ENCODE assay signal across 18 cellular contexts in genomic region chr10:111999205-111999914, GRCh38.
A peak's percentile ranks its signal among the peaks of the same experiment; 100 is the strongest.
DNase-seq lines count a peak whose midpoint lies in the region; ATAC-seq and TF ChIP-seq lines count a peak whose summit lies in the region.
"Had no signal": no experiment of that assay in that cellular context is flagged by ENCODE, and none has a peak within 500 bp of the region (broad histone marks: within the 10 kb centered on the region; RNA-seq: fewer than 3 reads in every experiment).

No MANE protein-coding gene starts in this region.

- H4K8ac ChIP-seq in mesendoderm (ENCODE audit: low read depth, low read length): no peak overlapping the region

- peak overlapping the region; percentile 31 for H2AK5ac ChIP-seq in mesendoderm (ENCODE audit: low read length)

- no peak overlapping the region for H3K27ac Mint-ChIP-seq in activated naive CD8-positive, alpha-beta T cell treated with anti-CD3 and anti-CD28 coated beads, Interleukin-2, amount 50 U/mL, for 24 hours
- H3K27ac Mint-ChIP-seq in activated naive CD8-positive, alpha-beta T cell treated with anti-CD3 and anti-CD28 coated beads for 36 hours: no peak overlapping the region
- peak overlapping the region; percentile 45 for H3K27ac Mint-ChIP-seq in endothelial cell (ENCODE audit: unreplicated experiment)
- no peak overlapping the region for H3K27ac Mint-ChIP-seq in activated T-helper 2 cell treated with anti-CD3 and anti-CD28 coated beads, Interferon-gamma antibody, Interleukin-2, Interleukin-4, amounts not matched to agents 10 μg/mL and 5 μg/mL and 100 μg/mL, durations not matched to agents 14 hours and 24 hours and 36 hours
- no peak overlapping the region for H3K27ac Mint-ChIP-seq in activated CD4-positive, alpha-beta T cell treated with anti-CD3 and anti-CD28 coated beads, Interleukin-2, amount 10 ng/mL, durations not matched to agents 7 days and 5 days
- H3K27ac Mint-ChIP-seq: B cell; CD4-positive, CD25-positive, alpha-beta regulatory T cell had no signal

- CTCF ChIA-PET in activated CD4-positive, alpha-beta T cell treated with anti-CD3 and anti-CD28 coated beads, Interleukin-2, amount 10 ng/mL, durations not matched to agents 7 days and 5 days (lab: Charles Lee): no interaction called here

- TF ChIP-seq CTCF in endothelial cell (IDR thresholded peaks at IDR 0.05; ENCODE audit: unreplicated experiment) (no peak), brain microvascular endothelial cell (IDR thresholded peaks at IDR 0.05; ENCODE audit: low read depth, low read length, missing control alignments) (no peak)

- no peaks in the 10 kb centered on the region for H3K79me2 ChIP-seq in mesendoderm (ENCODE audit: control insufficient read depth, insufficient read depth, low read length)

- H3K9ac ChIP-seq in mesendoderm (ENCODE audit: low read length): peak overlapping the region; percentile 20

- POLR2A ChIA-PET in activated CD4-positive, alpha-beta T cell treated with anti-CD3 and anti-CD28 coated beads, Interleukin-2, amount 10 ng/mL, durations not matched to agents 7 days and 5 days (lab: Charles Lee): no interaction called here

- H3K36me3 Mint-ChIP-seq in activated naive CD8-positive, alpha-beta T cell treated with anti-CD3 and anti-CD28 coated beads, Interleukin-2, amount 50 U/mL, for 24 hours (ENCODE audit: low read depth): no peaks in the 10 kb centered on the region
- no peaks in the 10 kb centered on the region for H3K36me3 Mint-ChIP-seq in activated naive CD8-positive, alpha-beta T cell treated with anti-CD3 and anti-CD28 coated beads for 36 hours
- no peaks in the 10 kb centered on the region for H3K36me3 Mint-ChIP-seq in endothelial cell (ENCODE audit: low read depth, unreplicated experiment)
- H3K36me3 Mint-ChIP-seq in activated T-helper 2 cell treated with anti-CD3 and anti-CD28 coated beads, Interferon-gamma antibody, Interleukin-2, Interleukin-4, amounts not matched to agents 10 μg/mL and 5 μg/mL and 100 μg/mL, durations not matched to agents 14 hours and 24 hours and 36 hours (ENCODE audit: low read depth): no peaks in the 10 kb centered on the region
- H3K36me3 Mint-ChIP-seq in activated CD4-positive, alpha-beta T cell treated with anti-CD3 and anti-CD28 coated beads, Interleukin-2, amount 10 ng/mL, durations not matched to agents 7 days and 5 days (ENCODE audit: low read depth): no peaks in the 10 kb centered on the region
- H3K36me3 Mint-ChIP-seq: CD4-positive, CD25-positive, alpha-beta regulatory T cell had no signal

- H4K5ac ChIP-seq in mesendoderm (ENCODE audit: low read length): no peak overlapping the region

- H3K4me3 Mint-ChIP-seq in activated naive CD8-positive, alpha-beta T cell treated with anti-CD3 and anti-CD28 coated beads, Interleukin-2, amount 50 U/mL, for 24 hours: no peak overlapping the region
- H3K4me3 Mint-ChIP-seq in activated naive CD8-positive, alpha-beta T cell treated with anti-CD3 and anti-CD28 coated beads for 36 hours: no peak overlapping the region
- no peak overlapping the region for H3K4me3 Mint-ChIP-seq in endothelial cell (ENCODE audit: unreplicated experiment)
- H3K4me3 Mint-ChIP-seq in activated T-helper 2 cell treated with anti-CD3 and anti-CD28 coated beads, Interferon-gamma antibody, Interleukin-2, Interleukin-4, amounts not matched to agents 10 μg/mL and 5 μg/mL and 100 μg/mL, durations not matched to agents 14 hours and 24 hours and 36 hours (ENCODE audit: low read depth): no peak overlapping the region
- no peak overlapping the region for H3K4me3 Mint-ChIP-seq in activated CD4-positive, alpha-beta T cell treated with anti-CD3 and anti-CD28 coated beads, Interleukin-2, amount 10 ng/mL, durations not matched to agents 7 days and 5 days
- H3K4me3 Mint-ChIP-seq: B cell; CD4-positive, CD25-positive, alpha-beta regulatory T cell had no signal

- no peak overlapping the region for H3K23ac ChIP-seq in mesendoderm (ENCODE audit: low read length)

- no peaks in the 10 kb centered on the region for H3K36me3 ChIP-seq in mesendoderm (ENCODE audit: control insufficient read depth, insufficient read depth, low read length)
- no peaks in the 10 kb centered on the region for H3K36me3 ChIP-seq in brain microvascular endothelial cell (replicated peaks)

- H3K79me1 ChIP-seq in mesendoderm (ENCODE audit: low read length): no peaks in the 10 kb centered on the region

- peak; percentile 24 for ATAC-seq in activated naive CD8-positive, alpha-beta T cell treated with anti-CD3 and anti-CD28 coated beads, Interleukin-2, amount 50 U/mL, for 24 hours
- no peak for ATAC-seq in GM21619 (IDR thresholded peaks at IDR 0.05; ENCODE audit: unreplicated experiment)
- ATAC-seq: Panc1 had no signal

- in situ Hi-C loops in brain microvascular endothelial cell (cut with HindIII; ENCODE audit: low pct_ligation_motif_present, low sequenced_read_pairs): no loop called here

- peak overlapping the region; percentile 66 for H3K4ac ChIP-seq in mesendoderm (ENCODE audit: low read depth, low read length)

- H3K27me3 Mint-ChIP-seq in activated naive CD8-positive, alpha-beta T cell treated with anti-CD3 and anti-CD28 coated beads, Interleukin-2, amount 50 U/mL, for 24 hours: peaks cover 3% of the 10 kb centered on the region
- H3K27me3 Mint-ChIP-seq in activated naive CD8-positive, alpha-beta T cell treated with anti-CD3 and anti-CD28 coated beads for 36 hours: no peaks in the 10 kb centered on the region
- no peaks in the 10 kb centered on the region for H3K27me3 Mint-ChIP-seq in endothelial cell (ENCODE audit: unreplicated experiment)
- H3K27me3 Mint-ChIP-seq in activated T-helper 2 cell treated with anti-CD3 and anti-CD28 coated beads, Interferon-gamma antibody, Interleukin-2, Interleukin-4, amounts not matched to agents 10 μg/mL and 5 μg/mL and 100 μg/mL, durations not matched to agents 14 hours and 24 hours and 36 hours (ENCODE audit: low read depth): no peaks in the 10 kb centered on the region
- H3K27me3 Mint-ChIP-seq in activated CD4-positive, alpha-beta T cell treated with anti-CD3 and anti-CD28 coated beads, Interleukin-2, amount 10 ng/mL, durations not matched to agents 7 days and 5 days: peaks cover 3% of the 10 kb centered on the region
- H3K27me3 Mint-ChIP-seq: CD4-positive, CD25-positive, alpha-beta regulatory T cell had no signal

- H3K27ac ChIP-seq in mesendoderm (ENCODE audit: low read depth, low read length): peak overlapping the region; percentile 61
- no peak overlapping the region for H3K27ac ChIP-seq in brain microvascular endothelial cell
- H3K27ac ChIP-seq: 22Rv1 had no signal

- H3K4me1 Mint-ChIP-seq in activated naive CD8-positive, alpha-beta T cell treated with anti-CD3 and anti-CD28 coated beads, Interleukin-2, amount 50 U/mL, for 24 hours: no peaks in the 10 kb centered on the region
- H3K4me1 Mint-ChIP-seq in activated naive CD8-positive, alpha-beta T cell treated with anti-CD3 and anti-CD28 coated beads for 36 hours: no peaks in the 10 kb centered on the region
- H3K4me1 Mint-ChIP-seq in endothelial cell (ENCODE audit: unreplicated experiment): peaks cover 32% of the 10 kb centered on the region
- no peaks in the 10 kb centered on the region for H3K4me1 Mint-ChIP-seq in activated T-helper 2 cell treated with anti-CD3 and anti-CD28 coated beads, Interferon-gamma antibody, Interleukin-2, Interleukin-4, amounts not matched to agents 10 μg/mL and 5 μg/mL and 100 μg/mL, durations not matched to agents 14 hours and 24 hours and 36 hours (ENCODE audit: low read depth)
- no peaks in the 10 kb centered on the region for H3K4me1 Mint-ChIP-seq in activated CD4-positive, alpha-beta T cell treated with anti-CD3 and anti-CD28 coated beads, Interleukin-2, amount 10 ng/mL, durations not matched to agents 7 days and 5 days
- H3K4me1 Mint-ChIP-seq: B cell; CD4-positive, CD25-positive, alpha-beta regulatory T cell had no signal

- H3K4me3 ChIP-seq in mesendoderm (ENCODE audit: low read length) (no peak overlapping the region), brain microvascular endothelial cell (ENCODE audit: low read depth, low read length) (no peak overlapping the region)

- peaks cover 9% of the 10 kb centered on the region for H3K4me1 ChIP-seq in mesendoderm (ENCODE audit: control insufficient read depth, low read depth, low read length)

- WGBS in mesendoderm (ENCODE audit: extremely low coverage, insufficient coverage, low lambda C conversion rate): no CpG with 5 or more reads among the region's 4 CpGs

- no peak overlapping the region for H2BK15ac ChIP-seq in mesendoderm (replicated peaks; ENCODE audit: low read depth)

- peak overlapping the region; percentile 43 for H3K18ac ChIP-seq in mesendoderm (ENCODE audit: low read length)

- no peak overlapping the region for H3K4me2 ChIP-seq in mesendoderm (ENCODE audit: low read length)

- peak overlapping the region; percentile 64 for H2BK120ac ChIP-seq in mesendoderm (ENCODE audit: low read depth, low read length)

- DNase-seq in activated naive CD8-positive, alpha-beta T cell treated with anti-CD3 and anti-CD28 coated beads, Interleukin-2, amount 50 U/mL, for 24 hours: no peak
- no peak for DNase-seq in activated naive CD8-positive, alpha-beta T cell treated with anti-CD3 and anti-CD28 coated beads for 36 hours
- DNase-seq in endothelial cell (ENCODE audit: low spot score): no peak
- peak; percentile 84 for DNase-seq in mesendoderm
- DNase-seq in activated T-helper 2 cell treated with anti-CD3 and anti-CD28 coated beads, Interferon-gamma antibody, Interleukin-2, Interleukin-4, amounts not matched to agents 10 μg/mL and 5 μg/mL and 100 μg/mL, durations not matched to agents 14 hours and 24 hours and 36 hours (ENCODE audit: low spot score): no peak
- DNase-seq in activated CD4-positive, alpha-beta T cell treated with anti-CD3 and anti-CD28 coated beads, Interleukin-2, amount 10 ng/mL, durations not matched to agents 7 days and 5 days: no peak
- no peak for DNase-seq in brain microvascular endothelial cell
- DNase-seq: Calu3; CD4-positive, CD25-positive, alpha-beta regulatory T cell; KG1; NCI-H1417 treated with DMSO at 0.1 percent for 48 hours; NCI-H1930; NCI-H2171; NCI-H774 had no signal

- H2BK5ac ChIP-seq in mesendoderm (ENCODE audit: low read length): peak overlapping the region; percentile 86

- intact Hi-C loops in activated T-helper 2 cell treated with anti-CD3 and anti-CD28 coated beads, Interferon-gamma antibody, Interleukin-2, Interleukin-4, amounts not matched to agents 10 μg/mL and 5 μg/mL and 100 μg/mL, durations not matched to agents 14 hours and 24 hours and 36 hours (cut with micrococcal nuclease): no loop called here

- no peaks in the 10 kb centered on the region for H3K9me3 Mint-ChIP-seq in activated naive CD8-positive, alpha-beta T cell treated with anti-CD3 and anti-CD28 coated beads, Interleukin-2, amount 50 U/mL, for 24 hours
- no peaks in the 10 kb centered on the region for H3K9me3 Mint-ChIP-seq in activated naive CD8-positive, alpha-beta T cell treated with anti-CD3 and anti-CD28 coated beads for 36 hours
- no peaks in the 10 kb centered on the region for H3K9me3 Mint-ChIP-seq in endothelial cell (ENCODE audit: unreplicated experiment)
- no peaks in the 10 kb centered on the region for H3K9me3 Mint-ChIP-seq in activated T-helper 2 cell treated with anti-CD3 and anti-CD28 coated beads, Interferon-gamma antibody, Interleukin-2, Interleukin-4, amounts not matched to agents 10 μg/mL and 5 μg/mL and 100 μg/mL, durations not matched to agents 14 hours and 24 hours and 36 hours
- no peaks in the 10 kb centered on the region for H3K9me3 Mint-ChIP-seq in activated CD4-positive, alpha-beta T cell treated with anti-CD3 and anti-CD28 coated beads, Interleukin-2, amount 10 ng/mL, durations not matched to agents 7 days and 5 days

- peak overlapping the region; percentile 78 for H3K56ac ChIP-seq in mesendoderm (ENCODE audit: low read length)

- H3K27me3 ChIP-seq in mesendoderm (ENCODE audit: insufficient read depth, low read length, poor library complexity) (no peaks in the 10 kb centered on the region), brain microvascular endothelial cell (replicated peaks) (no peaks in the 10 kb centered on the region)
